In genomic region chr4:6198768-6199343, GRCh38 we compare ENCODE assay signal across 8 cellular contexts.
DNase-seq lines count a peak whose midpoint lies in the region; ATAC-seq and TF ChIP-seq lines count a peak whose summit lies in the region.

No MANE protein-coding gene starts in this region.

- no peak for ATAC-seq in GM18505 (IDR thresholded peaks at IDR 0.05; ENCODE audit: unreplicated experiment)
- ATAC-seq in RWPE2 (ENCODE audit: low read depth): peak; percentile 32; the same call in 2 of the 3 replicates
- peak; percentile 17 for ATAC-seq in effector memory CD8-positive, alpha-beta T cell (replicated peaks)
- no peak for ATAC-seq in GM19328 (IDR thresholded peaks at IDR 0.05; ENCODE audit: unreplicated experiment)

- DNase-seq in RWPE2 (ENCODE audit: low spot score) (no peak), retina (peak; percentile 74), AML-193 (lab: John Stamatoyannopoulos, UW) (no peak), NCI-H524 treated with DMSO at 0.1 percent for 48 hours (lab: John Stamatoyannopoulos, UW) (no peak), cortex of kidney (lab: John Stamatoyannopoulos, UW) (no peak)
- DNase-seq in effector memory CD8-positive, alpha-beta T cell: peak; percentile 21 to 53 (median 25)

- no peaks in the 10 kb centered on the region for H3K9me3 ChIP-seq in RWPE2 (ENCODE audit: severe bottlenecking)

- H3K4me1 Mint-ChIP-seq in effector memory CD8-positive, alpha-beta T cell (ENCODE audit: low read depth in 2 of 2): peaks cover 37 to 47% of the 10 kb centered on the region in 2 donors

- no peak for TF ChIP-seq CTCF in RWPE2 (IDR thresholded peaks at IDR 0.05; ENCODE audit: poor library complexity, severe bottlenecking)

- peak overlapping the region; percentile 87 to 91 for H3K4me3 Mint-ChIP-seq in effector memory CD8-positive, alpha-beta T cell

- no peaks in the 10 kb centered on the region for H3K4me1 ChIP-seq in RWPE2 (ENCODE audit: insufficient read depth, poor library complexity, severe bottlenecking)

- H3K36me3 ChIP-seq in RWPE2 (ENCODE audit: low read depth): no peaks in the 10 kb centered on the region

- H3K36me3 Mint-ChIP-seq in effector memory CD8-positive, alpha-beta T cell (ENCODE audit: insufficient read depth): peaks cover 21% of the 10 kb centered on the region

- peaks cover 50% of the 10 kb centered on the region for H3K27me3 ChIP-seq in RWPE2 (ENCODE audit: insufficient read depth, poor library complexity, severe bottlenecking)

- no peak overlapping the region for H3K4me3 ChIP-seq in RWPE2 (ENCODE audit: severe bottlenecking)

- H3K27ac Mint-ChIP-seq in effector memory CD8-positive, alpha-beta T cell: peak overlapping the region; percentile 59 to 98

- H3K9me3 Mint-ChIP-seq in effector memory CD8-positive, alpha-beta T cell: peaks cover 6 to 8% of the 10 kb centered on the region in 2 donors

- no peak overlapping the region for H3K27ac ChIP-seq in RWPE2 (ENCODE audit: poor library complexity, severe bottlenecking)

- peak; percentile 24 for TF ChIP-seq POLR2A in GM18505 (IDR thresholded peaks at IDR 0.05; ENCODE audit: borderline replicate concordance, extremely low read depth, insufficient read depth, insufficient read length)

- no peaks in the 10 kb centered on the region for H3K27me3 Mint-ChIP-seq in effector memory CD8-positive, alpha-beta T cell

Comparison
In these comparisons a context has a peak if more than half of its experiments do, and no peak if none do; other contexts are left out.
1. ATAC-seq: peak in RWPE2 (single experiment) and effector memory CD8-positive, alpha-beta T cell (single experiment); none in GM18505 (single experiment) and GM19328 (single experiment).
2. DNase-seq: peak in effector memory CD8-positive, alpha-beta T cell (3 of 3) and retina (single experiment); none in RWPE2 (single experiment), AML-193 (0 of 2), NCI-H524 treated with DMSO at 0.1 percent for 48 hours (single experiment) and cortex of kidney (single experiment).